ENCODE assay signal across 8 cellular contexts in genomic region chr13:97221989-97222700, GRCh38. TPM values are rescaled to one million over a fixed set of nuclear protein-coding genes. Genes with fewer than 3 reads are reported as not detected.
A peak's percentile ranks its signal among the peaks of the same experiment; 100 is the strongest.
DNase-seq lines count a peak whose midpoint lies in the region; ATAC-seq and TF ChIP-seq lines count a peak whose summit lies in the region.

Gene MBNL2, plus strand, starts transcription at chr13:97222333. Its CDS starts 53,903 bp downstream, at chr13:97276236.

- intact Hi-C loops in dendritic cell treated with granulocyte-macrophage colony-stimulating factor and Interleukin-4, amounts not matched to agents 40 ng/mL and 50 ng/mL, for 4 days (cut with micrococcal nuclease), result loop anchor here (2.0 to 10.0 kb wide), 2 partner anchors 211 to 753 kb away; no protein-coding TSS in a partner anchor
- intact Hi-C loops in left lung (cut with DNase I), result loop anchor here in 1 of 2 donors (10.0 kb wide), 1 partner anchor 123 kb away; no protein-coding TSS in a partner anchor

- H3K4me1 Mint-ChIP-seq in dendritic cell treated with granulocyte-macrophage colony-stimulating factor and Interleukin-4, amounts not matched to agents 40 ng/mL and 50 ng/mL, for 4 days (ENCODE audit: low read depth), result peaks cover 35% of the 10 kb centered on the region

- H3K27me3 Mint-ChIP-seq in dendritic cell treated with granulocyte-macrophage colony-stimulating factor and Interleukin-4, amounts not matched to agents 40 ng/mL and 50 ng/mL, for 4 days, result peaks cover 10% of the 10 kb centered on the region

- H3K27me3 ChIP-seq in BE2C (no peaks in the 10 kb centered on the region), left lung (no peaks in the 10 kb centered on the region)

- peak within 1 kb of the TSS; percentile 85 for H3K4me3 ChIP-seq in BE2C (ENCODE audit: low read depth, low read length)
- peak within 1 kb of the TSS; percentile 53 to 54 for H3K4me3 ChIP-seq in left lung

- H3K36me3 Mint-ChIP-seq in dendritic cell treated with granulocyte-macrophage colony-stimulating factor and Interleukin-4, amounts not matched to agents 40 ng/mL and 50 ng/mL, for 4 days (ENCODE audit: low read depth), result peaks cover 13% of the 10 kb centered on the region

- H3K9me3 Mint-ChIP-seq in dendritic cell treated with granulocyte-macrophage colony-stimulating factor and Interleukin-4, amounts not matched to agents 40 ng/mL and 50 ng/mL, for 4 days, result no peaks in the 10 kb centered on the region

- H3K4me3 Mint-ChIP-seq in dendritic cell treated with granulocyte-macrophage colony-stimulating factor and Interleukin-4, amounts not matched to agents 40 ng/mL and 50 ng/mL, for 4 days, result peak within 1 kb of the TSS; percentile 81

- H3K36me3 ChIP-seq in BE2C (no peaks in the 10 kb centered on the region), left lung (no peaks in the 10 kb centered on the region)

- TF ChIP-seq CTCF in BE2C (IDR thresholded peaks at IDR 0.05; ENCODE audit: low read depth, low read length), result no peak
- TF ChIP-seq CTCF in left lung (IDR thresholded peaks at IDR 0.05), result no peak

- H3K9me3 ChIP-seq in BE2C (no peaks in the 10 kb centered on the region), left lung (no peaks in the 10 kb centered on the region)

- peak within 1 kb of the TSS; percentile 88 to 98 for H3K27ac ChIP-seq in left lung

- DNase-seq in BE2C (peak; percentile 91), NCI-H524 treated with DMSO at 0.1 percent for 48 hours (lab: John Stamatoyannopoulos, UW) (peak; percentile 89), left lung (peak; percentile 94 to 95)
- DNase-seq in activated CD4-positive, alpha-beta T cell treated with anti-CD3 and anti-CD28 coated beads, Interleukin-2, amount 50 U/mL, for 24 hours (ENCODE audit: low read depth in 1 of 2, low spot score in 1 of 2), result peak; percentile 60 to 81
- DNase-seq in stimulated activated CD4-positive, alpha-beta T cell treated with anti-CD3 and anti-CD28 coated beads, Interleukin-2, amount 100 ng/mL, for 4 hours (ENCODE audit: low read depth), result peak; percentile 76

- H3K27ac Mint-ChIP-seq in dendritic cell treated with granulocyte-macrophage colony-stimulating factor and Interleukin-4, amounts not matched to agents 40 ng/mL and 50 ng/mL, for 4 days, result peak within 1 kb of the TSS; percentile 81

- ATAC-seq in GM19324 (IDR thresholded peaks at IDR 0.05; ENCODE audit: low FRiP score, unreplicated experiment) (peak; percentile 98), HG03460 (IDR thresholded peaks at IDR 0.05; ENCODE audit: unreplicated experiment) (peak; percentile 92), left lung (peak; percentile 92)

- peaks cover 6% of the 10 kb centered on the region for H3K4me1 ChIP-seq in BE2C
- peaks cover 17 to 45% of the 10 kb centered on the region in 2 donors for H3K4me1 ChIP-seq in left lung

RNA-seq across cellular contexts. Expression of gene MBNL2, which starts in this region (rescaled TPM):
- polyA plus RNA-seq in BE2C (2012; ENCODE audit: insufficient read depth, insufficient read length, low read depth), result 20.9 TPM
- 10 to 100 TPM; 75.9 to 86.3 TPM for total RNA-seq in left lung

Comparison
In these comparisons a context has a peak if more than half of its experiments do, and no peak if none do; other contexts are left out.
1. Peak in every context shown above with its lines: DNase-seq, ATAC-seq, H3K4me3 ChIP-seq and H3K27ac ChIP-seq.